ENCODE assay signal across 19 cellular contexts in genomic region chr2:238743243-238744068, GRCh38.
DNase-seq lines count a peak whose midpoint lies in the region; ATAC-seq and TF ChIP-seq lines count a peak whose summit lies in the region.
"Had no signal": no experiment of that assay in that cellular context is flagged by ENCODE, and none has a peak within 500 bp of the region (broad histone marks: within the 10 kb centered on the region; RNA-seq: fewer than 3 reads in every experiment).

No MANE protein-coding gene starts in this region.

- WGBS in esophagus muscularis mucosa, result 76% methylated on average over 21 of the region's 21 CpGs

- DNase-seq in COLO668 (lab: John Stamatoyannopoulos, UW; ENCODE audit: unreplicated experiment), result peak; percentile 36
- peak; percentile 35 for DNase-seq in Karpas-422
- DNase-seq in NCI-H82 treated with DMSO at 0.1 percent for 48 hours (lab: John Stamatoyannopoulos, UW; ENCODE audit: unreplicated experiment), result peak; percentile 39
- peak; percentile 85 for DNase-seq in esophagus muscularis mucosa (ENCODE audit: extremely low spot score)
- no peak for DNase-seq in medulla oblongata (ENCODE audit: extremely low spot score)
- no peak for DNase-seq in SIG-M5 (lab: John Stamatoyannopoulos, UW)
- no peak for DNase-seq in H7
- DNase-seq: ACHN, AML-193, COR-L47, H9, IMR-90, NCI-H1436 treated with DMSO at 0.1 percent for 48 hours, NCI-H2081, NCI-H2227 treated with DMSO at 0.1 percent for 48 hours, NCI-H526 treated with DMSO at 0.1 percent for 48 hours, Peyer's patch, T-helper 17 cell had no signal

- no peak for TF ChIP-seq EP300 in esophagus muscularis mucosa (IDR thresholded peaks at IDR 0.05)

- no peaks in the 10 kb centered on the region for H3K79me2 ChIP-seq in Karpas-422 (ENCODE audit: low read length)

- H3K9me3 ChIP-seq in Karpas-422 (ENCODE audit: low read length) (no peaks in the 10 kb centered on the region), esophagus muscularis mucosa (no peaks in the 10 kb centered on the region)
- H3K9me3 ChIP-seq: Peyer's patch had no signal

- no peaks in the 10 kb centered on the region for H3K9me2 ChIP-seq in Karpas-422 (replicated peaks; ENCODE audit: insufficient read depth, low read length)

- H3K4me3 ChIP-seq in Karpas-422 (ENCODE audit: low read length) (no peak overlapping the region), esophagus muscularis mucosa (no peak overlapping the region), H7 (ENCODE audit: insufficient read depth, low read depth, low read length) (no peak overlapping the region)
- H3K4me3 ChIP-seq: Peyer's patch had no signal

- TF ChIP-seq POLR2A in esophagus muscularis mucosa (IDR thresholded peaks at IDR 0.05; ENCODE audit: low read depth), result no peak

- H4K20me1 ChIP-seq in Karpas-422 (ENCODE audit: insufficient read depth, low read depth, low read length), result no peaks in the 10 kb centered on the region

- intact Hi-C loops in esophagus muscularis mucosa (cut with DNase I), result no loop called here

- ATAC-seq in SK-N-SH treated with all-trans-retinoic acid at 6 μM for 48 hours, result no peak
- ATAC-seq: T-helper 17 cell had no signal

- H3K27me3 ChIP-seq in Karpas-422 (ENCODE audit: low read length), result no peaks in the 10 kb centered on the region
- no peaks in the 10 kb centered on the region for H3K27me3 ChIP-seq in esophagus muscularis mucosa
- H3K27me3 ChIP-seq in H7 (ENCODE audit: control insufficient read depth, insufficient read depth, low read length), result no peaks in the 10 kb centered on the region
- H3K27me3 ChIP-seq: Peyer's patch had no signal

- no peak overlapping the region for H2AFZ ChIP-seq in Karpas-422 (ENCODE audit: low read length)

- no peak overlapping the region for H3K4me2 ChIP-seq in Karpas-422 (ENCODE audit: low read depth, low read length, poor library complexity, severe bottlenecking)

- H3K4me1 ChIP-seq in Karpas-422 (ENCODE audit: low read length) (no peaks in the 10 kb centered on the region), esophagus muscularis mucosa (no peaks in the 10 kb centered on the region)
- H3K4me1 ChIP-seq: Peyer's patch had no signal

- H3K36me3 ChIP-seq in Karpas-422 (ENCODE audit: insufficient read depth, low read length) (no peaks in the 10 kb centered on the region), esophagus muscularis mucosa (no peaks in the 10 kb centered on the region), H7 (replicated peaks; ENCODE audit: control insufficient read depth, insufficient read depth, low read length) (no peaks in the 10 kb centered on the region)
- H3K36me3 ChIP-seq: Peyer's patch had no signal

- H3K9ac ChIP-seq in Karpas-422 (ENCODE audit: low read length), result no peak overlapping the region

- no peak overlapping the region for H3K27ac ChIP-seq in Karpas-422 (ENCODE audit: low read length)
- no peak overlapping the region for H3K27ac ChIP-seq in esophagus muscularis mucosa (replicated peaks in 1 of 4)
- H3K27ac ChIP-seq: Peyer's patch had no signal

- no peak for TF ChIP-seq CTCF in esophagus muscularis mucosa (IDR thresholded peaks at IDR 0.05)

TF ChIP-seq in SK-N-SH treated with all-trans-retinoic acid at 6 μM for 48 hours, 23 proteins besides CTCF, POLR2A, EP300 and RAD21:
- TF ChIP-seq BACH2 (CRISPR knock-in tag; IDR thresholded peaks at IDR 0.05; ENCODE audit: borderline replicate concordance) (no peak), ISL1 (CRISPR knock-in tag; IDR thresholded peaks at IDR 0.05) (no peak), RARB (CRISPR knock-in tag; IDR thresholded peaks at IDR 0.05) (no peak), TSHZ2 (CRISPR knock-in tag; IDR thresholded peaks at IDR 0.05) (no peak), GLIS3 (CRISPR knock-in tag; IDR thresholded peaks at IDR 0.05) (no peak), TCF4 (CRISPR knock-in tag; IDR thresholded peaks at IDR 0.05; ENCODE audit: borderline replicate concordance) (no peak), TOX (CRISPR knock-in tag; IDR thresholded peaks at IDR 0.05; ENCODE audit: borderline replicate concordance) (no peak)

Comparison
In these comparisons a context has a peak if more than half of its experiments do, and no peak if none do; other contexts are left out.
1. DNase-seq: peak in COLO668 (single experiment), Karpas-422 (single experiment), NCI-H82 treated with DMSO at 0.1 percent for 48 hours (single experiment) and esophagus muscularis mucosa (single experiment); none in medulla oblongata (single experiment), SIG-M5 (single experiment) and H7 (single experiment).